In genomic region chr9:136584401-136585328, GRCh38 we compare ENCODE assay signal across 11 cellular contexts. TPM values are rescaled to one million over a fixed set of nuclear protein-coding genes. Genes with fewer than 3 reads are reported as not detected.
DNase-seq lines count a peak whose midpoint lies in the region; ATAC-seq and TF ChIP-seq lines count a peak whose summit lies in the region.
"Had no signal": no experiment of that assay in that cellular context is flagged by ENCODE, and none has a peak within 500 bp of the region (broad histone marks: within the 10 kb centered on the region; RNA-seq: fewer than 3 reads in every experiment).

No MANE protein-coding gene starts in this region.

- no peak overlapping the region for H3K4me3 ChIP-seq in gastroesophageal sphincter
- H3K4me3 ChIP-seq in mucosa of descending colon = no peak overlapping the region
- no peak overlapping the region for H3K4me3 ChIP-seq in brain microvascular endothelial cell (ENCODE audit: low read depth, low read length)

- WGBS in gastroesophageal sphincter (ENCODE audit: low coverage in 1 of 2), 2 donors = 18 to 90% methylated on average over 2 of the region's 33 CpGs

- no peaks in the 10 kb centered on the region for H3K9me3 ChIP-seq in gastroesophageal sphincter
- H3K9me3 ChIP-seq in mucosa of descending colon = no peaks in the 10 kb centered on the region

- peak overlapping the region in 1 of 7 donors; percentile 68 for H3K27ac Mint-ChIP-seq in CD14-positive monocyte
- H3K27ac Mint-ChIP-seq in activated naive CD4-positive, alpha-beta T cell treated with anti-CD3 and anti-CD28 coated beads, Interleukin-2, amount 50 U/mL, for 72 hours = no peak overlapping the region
- H3K27ac Mint-ChIP-seq: activated B cell treated with CpG ODN at 0.5 μM for 24 hours had no signal

- H3K4me1 ChIP-seq in gastroesophageal sphincter (peaks cover 0 to 56% (median 31%) of the 10 kb centered on the region in 3 donors), mucosa of descending colon (ENCODE audit: low read depth) (peaks cover 20% of the 10 kb centered on the region)

- peaks cover 23% of the 10 kb centered on the region for H3K4me1 Mint-ChIP-seq in CD14-positive monocyte

- H3K27me3 Mint-ChIP-seq in CD14-positive monocyte (ENCODE audit: low read depth in 3 of 3) = peaks cover 5 to 28% (median 24%) of the 10 kb centered on the region in 3 donors

- no peak for DNase-seq in Right ventricle myocardium superior
- no peak for DNase-seq in cardiac septum (ENCODE audit: low spot score)
- peak in 1 of 3 donors; percentile 49 for DNase-seq in mucosa of descending colon
- no peak for DNase-seq in CD14-positive monocyte (ENCODE audit: low spot score)
- DNase-seq in activated naive CD4-positive, alpha-beta T cell treated with anti-CD3 and anti-CD28 coated beads, Interleukin-2, amount 50 U/mL, for 72 hours (ENCODE audit: low spot score in 2 of 2) = no peak
- DNase-seq in brain microvascular endothelial cell = no peak
- DNase-seq in NCI-H2171 (lab: John Stamatoyannopoulos, UW) = no peak
- DNase-seq: activated B cell treated with CpG ODN at 0.5 μM for 24 hours; activated CD8-positive, alpha-beta memory T cell treated with anti-CD3 and anti-CD28 coated beads for 24 hours; amniotic stem cell had no signal

- in situ Hi-C loops in brain microvascular endothelial cell (cut with HindIII; ENCODE audit: low pct_ligation_motif_present, low sequenced_read_pairs) = no loop called here

- ATAC-seq in Right ventricle myocardium superior (ENCODE audit: poor library complexity) = peak; percentile 22
- ATAC-seq in gastroesophageal sphincter = peak; percentile 55
- ATAC-seq in mucosa of descending colon = peak; percentile 52
- no peak for ATAC-seq in activated naive CD4-positive, alpha-beta T cell treated with anti-CD3 and anti-CD28 coated beads, Interleukin-2, amount 50 U/mL, for 72 hours

- no peak for TF ChIP-seq EP300 in gastroesophageal sphincter (IDR thresholded peaks at IDR 0.05)

- no peak for TF ChIP-seq CTCF in gastroesophageal sphincter (IDR thresholded peaks at IDR 0.05)
- no peak for TF ChIP-seq CTCF in mucosa of descending colon (IDR thresholded peaks at IDR 0.05)
- no peak for TF ChIP-seq CTCF in CD14-positive monocyte (IDR thresholded peaks at IDR 0.05)
- no peak for TF ChIP-seq CTCF in brain microvascular endothelial cell (IDR thresholded peaks at IDR 0.05; ENCODE audit: low read depth, low read length, missing control alignments)

- no peaks in the 10 kb centered on the region for H3K36me3 Mint-ChIP-seq in CD14-positive monocyte
- no peaks in the 10 kb centered on the region for H3K36me3 Mint-ChIP-seq in activated naive CD4-positive, alpha-beta T cell treated with anti-CD3 and anti-CD28 coated beads, Interleukin-2, amount 50 U/mL, for 72 hours

- H3K27me3 ChIP-seq in gastroesophageal sphincter (peaks cover 7% of the 10 kb centered on the region), brain microvascular endothelial cell (replicated peaks) (no peaks in the 10 kb centered on the region)

- no peak overlapping the region for H3K4me3 Mint-ChIP-seq in CD14-positive monocyte
- H3K4me3 Mint-ChIP-seq: activated B cell treated with CpG ODN at 0.5 μM for 24 hours had no signal

- H3K27ac ChIP-seq in gastroesophageal sphincter (peak overlapping the region in 1 of 4 donors; percentile 22), brain microvascular endothelial cell (no peak overlapping the region)

- no peaks in the 10 kb centered on the region for H3K36me3 ChIP-seq in gastroesophageal sphincter
- no peaks in the 10 kb centered on the region for H3K36me3 ChIP-seq in mucosa of descending colon (ENCODE audit: low read depth)
- no peaks in the 10 kb centered on the region for H3K36me3 ChIP-seq in brain microvascular endothelial cell (replicated peaks)

- intact Hi-C loops in Right ventricle myocardium superior (cut with DNase I) (no loop called here), cardiac septum (cut with DNase I) (no loop called here), mucosa of descending colon (cut with DNase I, micrococcal nuclease) (no loop called here), CD14-positive monocyte (cut with micrococcal nuclease) (no loop called here)

- H3K9me3 Mint-ChIP-seq in CD14-positive monocyte = no peaks in the 10 kb centered on the region
- H3K9me3 Mint-ChIP-seq in activated naive CD4-positive, alpha-beta T cell treated with anti-CD3 and anti-CD28 coated beads, Interleukin-2, amount 50 U/mL, for 72 hours = no peaks in the 10 kb centered on the region
- H3K9me3 Mint-ChIP-seq: activated B cell treated with CpG ODN at 0.5 μM for 24 hours had no signal

- no peak for TF ChIP-seq POLR2A in gastroesophageal sphincter (IDR thresholded peaks at IDR 0.05)

RNA-seq across cellular contexts. Expression of gene NOTCH1, which starts 38.8 kb away (rescaled TPM):
- total RNA-seq in Right ventricle myocardium superior (16.8 TPM), cardiac septum (29.7 TPM), gastroesophageal sphincter (10 to 100 TPM; 31.1 to 72.1 (median 44.0) TPM), mucosa of descending colon (100 to 1,000 TPM in 1 of 3 donors, 10 to 100 TPM in 2; 59.0 to 101 (median 72.6) TPM)
- polyA plus RNA-seq in CD14-positive monocyte = 1 to 10 TPM; 1.4 to 2.2 TPM
- 10 to 100 TPM; 76.4 to 85.5 TPM for total RNA-seq in activated naive CD4-positive, alpha-beta T cell treated with anti-CD3 and anti-CD28 coated beads, Interleukin-2, amount 50 U/mL, for 72 hours

Comparison
In these comparisons a context has a peak if more than half of its experiments do, and no peak if none do; other contexts are left out.
1. ATAC-seq: peak in Right ventricle myocardium superior (single experiment), gastroesophageal sphincter (single experiment) and mucosa of descending colon (single experiment); none in activated naive CD4-positive, alpha-beta T cell treated with anti-CD3 and anti-CD28 coated beads, Interleukin-2, amount 50 U/mL, for 72 hours (0 of 2).